ENCODE assay signal across 18 cellular contexts in the genomic region with DNA sequence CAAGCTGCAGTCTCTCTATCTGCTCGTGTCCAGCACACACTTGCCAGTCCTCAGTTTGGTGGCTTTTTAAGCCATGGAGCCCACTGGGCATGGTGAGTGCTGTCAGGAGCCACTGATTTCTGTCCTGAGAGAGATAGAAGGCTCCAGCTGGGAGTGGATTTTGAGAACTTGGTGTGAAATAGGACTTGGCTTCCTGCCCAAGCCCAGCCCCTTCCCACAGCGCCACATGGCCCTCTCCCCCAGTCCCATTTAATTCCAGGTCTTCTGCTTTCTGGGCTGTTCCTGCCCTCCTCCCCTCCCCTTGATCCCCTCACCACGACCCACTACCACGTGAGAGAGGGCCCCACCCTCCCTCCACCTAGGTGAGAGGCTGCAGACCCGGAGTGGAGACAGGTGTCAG. TPM values are rescaled to one million over a fixed set of nuclear protein-coding genes. Genes with fewer than 3 reads are reported as not detected.
A peak's percentile ranks its signal among the peaks of the same experiment; 100 is the strongest.
DNase-seq lines count a peak whose midpoint lies in the region; ATAC-seq and TF ChIP-seq lines count a peak whose summit lies in the region.
"Had no signal": no experiment of that assay in that cellular context is flagged by ENCODE, and none has a peak within 500 bp of the region (broad histone marks: within the 10 kb centered on the region; RNA-seq: fewer than 3 reads in every experiment).

No MANE protein-coding gene starts in this region.

- no peak overlapping the region for H3K4me2 ChIP-seq in mesenchymal stem cell (ENCODE audit: low read length, poor library complexity, severe bottlenecking)
- H3K4me2 ChIP-seq: KMS-11 had no signal

- no peak overlapping the region for H3K9ac ChIP-seq in mesenchymal stem cell (ENCODE audit: low read length)
- H3K9ac ChIP-seq: BLaER1, GM23248, KMS-11 had no signal

- no peaks in the 10 kb centered on the region for H3K79me1 ChIP-seq in mesenchymal stem cell (replicated peaks; ENCODE audit: low read length, poor library complexity, severe bottlenecking)

- DNase-seq in NCI-H69 (lab: John Stamatoyannopoulos, UW) (peak; percentile 41), WERI-Rb-1 (no peak), mesenchymal stem cell (no peak), T-helper 1 cell (no peak)
- no peak for DNase-seq in activated CD4-positive, alpha-beta T cell treated with anti-CD3 and anti-CD28 coated beads, Interleukin-2, amount 50 U/mL, for 4 hours
- DNase-seq: CD8-positive, alpha-beta T cell; DND-41; GM23248; NCI-H1105; NCI-H146; NCI-H2081; NCI-H748 treated with DMSO at 0.1 percent for 48 hours; SIG-M5 had no signal

- H2BK5ac ChIP-seq in mesenchymal stem cell (ENCODE audit: low read depth, low read length, poor library complexity, severe bottlenecking): no peak overlapping the region

- H3K14ac ChIP-seq in mesenchymal stem cell (ENCODE audit: low read length in 2 of 2): no peak overlapping the region

- no peaks in the 10 kb centered on the region for H3K9me3 ChIP-seq in WERI-Rb-1 (ENCODE audit: severe bottlenecking)
- no peaks in the 10 kb centered on the region for H3K9me3 ChIP-seq in mesenchymal stem cell (ENCODE audit: control insufficient read depth, low read length)
- H3K9me3 ChIP-seq: BLaER1 had no signal

- H2BK15ac ChIP-seq in mesenchymal stem cell (ENCODE audit: low read depth, poor library complexity, severe bottlenecking): peak overlapping the region; percentile 23

- WGBS in mesenchymal stem cell: 62% methylated on average over 5 of the region's 5 CpGs

- no peak overlapping the region for H2AFZ ChIP-seq in mesenchymal stem cell (ENCODE audit: low read depth, low read length)
- H2AFZ ChIP-seq: GM23248 had no signal

- no peak overlapping the region for H3K4ac ChIP-seq in mesenchymal stem cell (ENCODE audit: low read depth in 1 of 2, low read length in 2 of 2)

- no peak overlapping the region for H3K4me3 ChIP-seq in WERI-Rb-1 (ENCODE audit: low read depth, low read length)
- no peak overlapping the region for H3K4me3 ChIP-seq in mesenchymal stem cell (ENCODE audit: insufficient read depth in 1 of 2, low read depth in 1 of 2, low read length in 2 of 2)
- H3K4me3 ChIP-seq: BLaER1, GM23248 had no signal

- no peak for ATAC-seq in GM19467 (IDR thresholded peaks at IDR 0.05; ENCODE audit: unreplicated experiment)
- ATAC-seq in HG03039 (IDR thresholded peaks at IDR 0.05; ENCODE audit: unreplicated experiment): no peak
- ATAC-seq: CD8-positive, alpha-beta T cell; Panc1 had no signal

- H2AK5ac ChIP-seq in mesenchymal stem cell (ENCODE audit: low read length, severe bottlenecking): no peak overlapping the region

- no peak overlapping the region for H2BK120ac ChIP-seq in mesenchymal stem cell (ENCODE audit: low read depth, low read length)

- peaks cover 80% of the 10 kb centered on the region for H3K36me3 ChIP-seq in WERI-Rb-1
- no peaks in the 10 kb centered on the region for H3K36me3 ChIP-seq in mesenchymal stem cell (ENCODE audit: control insufficient read depth in 1 of 2, insufficient read depth in 2 of 2, low read depth in 1 of 2, low read length in 2 of 2)
- H3K36me3 ChIP-seq: BLaER1 had no signal

- H3K27ac ChIP-seq in WERI-Rb-1: peak overlapping the region; percentile 73
- no peak overlapping the region for H3K27ac ChIP-seq in mesenchymal stem cell (ENCODE audit: low read length, poor library complexity, severe bottlenecking)
- H3K27ac ChIP-seq: BLaER1, GM23248, KMS-11 had no signal

- no peak overlapping the region for H4K8ac ChIP-seq in mesenchymal stem cell (ENCODE audit: low read length)

- H2BK12ac ChIP-seq in mesenchymal stem cell (ENCODE audit: low read length in 2 of 2): no peak overlapping the region

- no peak overlapping the region for H4K91ac ChIP-seq in mesenchymal stem cell (ENCODE audit: low read length)

- peaks cover 15% of the 10 kb centered on the region for H3K4me1 ChIP-seq in mesenchymal stem cell (ENCODE audit: control insufficient read depth, insufficient read depth, low read depth, low read length)

- no peaks in the 10 kb centered on the region for H3K27me3 ChIP-seq in WERI-Rb-1 (ENCODE audit: insufficient read depth, low read depth, severe bottlenecking)
- peaks cover 0 to 12% of the 10 kb centered on the region in 2 experiments for H3K27me3 ChIP-seq in mesenchymal stem cell (ENCODE audit: control insufficient read depth in 1 of 2, insufficient read depth in 1 of 2, low read length in 2 of 2)
- H3K27me3 ChIP-seq: BLaER1 had no signal

- no peak overlapping the region for H3K23ac ChIP-seq in mesenchymal stem cell (ENCODE audit: low read length in 2 of 2)

- no peak overlapping the region for H3K18ac ChIP-seq in mesenchymal stem cell (ENCODE audit: low read depth in 1 of 2, low read length in 2 of 2)

- no peak for TF ChIP-seq CTCF in WERI-Rb-1 (IDR thresholded peaks at IDR 0.05; ENCODE audit: low read depth, low read length)

RNA-seq across cellular contexts. Expression of a gene that starts 14.4 kb away (rescaled TPM):
- 2.5 TPM for polyA plus RNA-seq in mesenchymal stem cell (2013, experiment 1 of 2)
- polyA plus RNA-seq in mesenchymal stem cell (2013, experiment 2 of 2): 2.5 TPM

RNA-seq across cellular contexts. Expression of a gene that starts 59.7 kb away (rescaled TPM):
- polyA plus RNA-seq in mesenchymal stem cell (2013, experiment 1 of 2): 0.01 TPM
- 0.01 TPM for polyA plus RNA-seq in mesenchymal stem cell (2013, experiment 2 of 2)
